In genomic region chr7:153061913-153062528, GRCh38 we compare ENCODE assay signal across 18 cellular contexts.
DNase-seq lines count a peak whose midpoint lies in the region; ATAC-seq and TF ChIP-seq lines count a peak whose summit lies in the region.
"Had no signal": no experiment of that assay in that cellular context is flagged by ENCODE, and none has a peak within 500 bp of the region (broad histone marks: within the 10 kb centered on the region; RNA-seq: fewer than 3 reads in every experiment).

No MANE protein-coding gene starts in this region.

- H3K4me3 ChIP-seq in DND-41 (ENCODE audit: low read depth in 1 of 2, low read length in 2 of 2) (no peak overlapping the region), SJCRH30 (no peak overlapping the region)
- H3K4me3 ChIP-seq: BLaER1 treated with 17β-estradiol and CSF1 and Interleukin-3, amounts not matched to agents 10 nM and 100 nM had no signal

- H3K27me3 ChIP-seq in DND-41 (ENCODE audit: insufficient read depth, low read length, poor library complexity) (no peaks in the 10 kb centered on the region), SJCRH30 (no peaks in the 10 kb centered on the region)
- H3K27me3 ChIP-seq: BLaER1 treated with 17β-estradiol and CSF1 and Interleukin-3, amounts not matched to agents 10 nM and 100 nM had no signal

- H2AFZ ChIP-seq in DND-41 (ENCODE audit: low read depth, low read length): no peak overlapping the region

- CTCF ChIA-PET in HEK293T (lab: Yijun Ruan, JAX): no interaction called here

- H3K27me3 Mint-ChIP-seq in osteocyte (ENCODE audit: unreplicated experiment): no peaks in the 10 kb centered on the region
- H3K27me3 Mint-ChIP-seq: activated naive CD8-positive, alpha-beta T cell had no signal

- H3K36me3 ChIP-seq in DND-41 (ENCODE audit: insufficient read depth, low read length) (no peaks in the 10 kb centered on the region), SJCRH30 (no peaks in the 10 kb centered on the region)
- H3K36me3 ChIP-seq: BLaER1 treated with 17β-estradiol and CSF1 and Interleukin-3, amounts not matched to agents 10 nM and 100 nM had no signal

- H4K20me1 ChIP-seq in DND-41 (ENCODE audit: insufficient read depth, low read length): no peaks in the 10 kb centered on the region
- H4K20me1 ChIP-seq: BLaER1 treated with 17β-estradiol and CSF1 and Interleukin-3, amounts not matched to agents 10 nM and 100 nM had no signal

- POLR2A ChIA-PET in HEK293T (lab: Yijun Ruan, JAX): no interaction called here

- H3K4me1 ChIP-seq in DND-41 (ENCODE audit: insufficient read depth, low read length): no peaks in the 10 kb centered on the region
- H3K4me1 ChIP-seq in SJCRH30: no peaks in the 10 kb centered on the region
- H3K4me1 ChIP-seq: BLaER1 treated with 17β-estradiol and CSF1 and Interleukin-3, amounts not matched to agents 10 nM and 100 nM had no signal

- TF ChIP-seq CTCF in DND-41 (IDR thresholded peaks at IDR 0.05; ENCODE audit: borderline replicate concordance, extremely low read depth, low read length, poor library complexity, severe bottlenecking): no peak
- TF ChIP-seq CTCF in osteocyte (IDR thresholded peaks at IDR 0.05): no peak

- H3K4me3 Mint-ChIP-seq in osteocyte (ENCODE audit: unreplicated experiment): no peak overlapping the region
- H3K4me3 Mint-ChIP-seq: activated naive CD8-positive, alpha-beta T cell had no signal

- H3K79me2 ChIP-seq in DND-41 (ENCODE audit: insufficient read depth, low read length): no peaks in the 10 kb centered on the region

- H3K9ac ChIP-seq in DND-41 (ENCODE audit: low read depth, low read length): no peak overlapping the region
- H3K9ac ChIP-seq: BLaER1 treated with 17β-estradiol and CSF1 and Interleukin-3, amounts not matched to agents 10 nM and 100 nM had no signal

- H3K9me3 ChIP-seq in DND-41 (ENCODE audit: insufficient read depth, low read length, severe bottlenecking) (no peaks in the 10 kb centered on the region), SJCRH30 (replicated peaks) (no peaks in the 10 kb centered on the region)
- H3K9me3 ChIP-seq: BLaER1 treated with 17β-estradiol and CSF1 and Interleukin-3, amounts not matched to agents 10 nM and 100 nM had no signal

- H3K4me1 Mint-ChIP-seq in osteocyte (ENCODE audit: unreplicated experiment): no peaks in the 10 kb centered on the region

- peak; percentile 68 for ATAC-seq in DND-41 (ENCODE audit: insufficient read depth, low read depth)
- no peak for ATAC-seq in HG02678 (IDR thresholded peaks at IDR 0.05; ENCODE audit: unreplicated experiment)
- no peak for ATAC-seq in GM18907 (IDR thresholded peaks at IDR 0.05; ENCODE audit: unreplicated experiment)
- ATAC-seq: sciatic nerve had no signal

- H3K36me3 Mint-ChIP-seq in osteocyte (ENCODE audit: unreplicated experiment): no peaks in the 10 kb centered on the region
- H3K36me3 Mint-ChIP-seq: activated naive CD8-positive, alpha-beta T cell had no signal

- H3K9me3 Mint-ChIP-seq in osteocyte (ENCODE audit: unreplicated experiment): peaks cover 48% of the 10 kb centered on the region

- H3K27ac Mint-ChIP-seq in osteocyte (ENCODE audit: unreplicated experiment): no peak overlapping the region
- H3K27ac Mint-ChIP-seq: activated naive CD8-positive, alpha-beta T cell had no signal

- H3K4me2 ChIP-seq in DND-41 (ENCODE audit: insufficient read depth, low read length): no peak overlapping the region
- H3K4me2 ChIP-seq: BLaER1 treated with 17β-estradiol and CSF1 and Interleukin-3, amounts not matched to agents 10 nM and 100 nM had no signal

- DNase-seq in DND-41 (peak; percentile 52), HEK293T (ENCODE audit: extremely low spot score) (peak; percentile 66), SJCRH30 (peak; percentile 36 to 58), islet precursor cell (peak; percentile 74), osteocyte (ENCODE audit: extremely low spot score, unreplicated experiment) (no peak), DMS153 treated with DMSO at 0.1 percent for 48 hours (lab: John Stamatoyannopoulos, UW; ENCODE audit: unreplicated experiment) (no peak)
- DNase-seq: activated CD8-positive, alpha-beta memory T cell treated with anti-CD3 and anti-CD28 coated beads, Interleukin-2, amount 50 U/mL, for 48 hours; caudate nucleus; kidney glomerular epithelial cell; NCI-H2029; NCI-H774; Right ventricle myocardium superior; stimulated activated naive CD4-positive, alpha-beta T cell treated with Interleukin-2 at 50 U/mL for 16 hours had no signal

- no peak overlapping the region for H3K27ac ChIP-seq in DND-41 (ENCODE audit: low read length)
- no peak overlapping the region for H3K27ac ChIP-seq in SJCRH30
- H3K27ac ChIP-seq: BLaER1 treated with 17β-estradiol and CSF1 and Interleukin-3, amounts not matched to agents 10 nM and 100 nM had no signal

TF ChIP-seq in HEK293T, 16 proteins besides CTCF, POLR2A, EP300 and RAD21:
- TF ChIP-seq FOXM1 (IDR thresholded peaks at IDR 0.05; ENCODE audit: borderline replicate concordance): no peak
- TF ChIP-seq SUZ12 (IDR thresholded peaks at IDR 0.05): no peak
- no peak for TF ChIP-seq NFRKB (IDR thresholded peaks at IDR 0.05)
- TF ChIP-seq ELF4 (IDR thresholded peaks at IDR 0.05): no peak
- no peak for TF ChIP-seq SP1 (IDR thresholded peaks at IDR 0.05)
- TF ChIP-seq FOXK2 (IDR thresholded peaks at IDR 0.05): no peak
- TF ChIP-seq PKNOX1 (IDR thresholded peaks at IDR 0.05): no peak
- no peak for TF ChIP-seq TARDBP (IDR thresholded peaks at IDR 0.05)
- no peak for TF ChIP-seq HDGF (IDR thresholded peaks at IDR 0.05; ENCODE audit: borderline replicate concordance)
- TF ChIP-seq ARNT (IDR thresholded peaks at IDR 0.05): no peak
- no peak for TF ChIP-seq LEF1 (IDR thresholded peaks at IDR 0.05; ENCODE audit: borderline replicate concordance)
- TF ChIP-seq CTBP1 (IDR thresholded peaks at IDR 0.05; ENCODE audit: borderline replicate concordance): no peak
- no peak for TF ChIP-seq FOXA1 (IDR thresholded peaks at IDR 0.05)
TF ChIP-seq in HEK293T: peak in this region for 0.

Comparison
In these comparisons a context has a peak if more than half of its experiments do, and no peak if none do; other contexts are left out.
1. DNase-seq: peak in DND-41 (single experiment), HEK293T (single experiment), SJCRH30 (2 of 2) and islet precursor cell (single experiment); none in osteocyte (single experiment) and DMS153 treated with DMSO at 0.1 percent for 48 hours (single experiment).